Comparison of ENCODE assay signal across 8 cellular contexts in the genomic region with DNA sequence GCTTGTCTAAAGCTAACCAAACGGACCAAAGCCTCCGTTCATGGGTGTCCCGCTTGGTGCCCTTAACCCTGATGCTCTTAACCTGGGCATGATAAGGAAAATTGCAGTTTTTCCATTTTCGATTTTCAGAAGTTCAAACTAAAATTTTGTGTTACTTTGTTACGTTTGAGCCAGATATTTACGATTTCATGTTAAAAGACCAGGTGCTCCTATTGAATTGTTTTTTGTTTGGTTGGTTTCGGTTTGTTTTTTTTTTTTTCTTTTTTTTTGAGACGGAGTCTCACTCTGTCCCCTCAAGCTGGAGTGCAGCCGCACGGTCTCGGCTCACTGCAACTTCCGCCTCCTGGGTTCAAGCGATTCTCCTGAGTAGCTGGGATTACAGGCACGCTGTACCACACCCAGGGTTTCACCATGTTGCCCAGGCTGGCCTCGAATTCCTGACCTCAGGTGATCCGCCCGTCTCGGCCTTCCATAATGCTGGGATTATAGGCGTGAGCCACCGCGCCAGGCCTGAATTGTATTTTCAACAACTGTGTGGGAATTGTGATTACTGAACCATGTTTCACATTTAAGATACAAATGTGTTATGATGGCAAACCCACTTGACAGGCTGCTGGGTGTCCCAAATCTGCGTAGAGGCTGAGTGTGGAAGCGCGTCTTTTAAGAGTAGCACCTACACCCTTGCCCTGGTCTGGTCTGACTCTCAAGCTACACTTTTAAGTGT. TPM values are rescaled to one million over a fixed set of nuclear protein-coding genes. Genes with fewer than 3 reads are reported as not detected.
DNase-seq lines count a peak whose midpoint lies in the region; ATAC-seq, FAIRE-seq and TF ChIP-seq lines count a peak whose summit lies in the region.

No MANE protein-coding gene starts in this region.

- no peak overlapping the region for H2BK12ac ChIP-seq in mesenchymal stem cell (ENCODE audit: low read length in 2 of 2)

- H3K9ac ChIP-seq in K562 (ENCODE audit: insufficient read depth in 1 of 2, low read depth in 2 of 2, low read length in 2 of 2), result peak overlapping the region; percentile 82 to 90
- peak overlapping the region; percentile 91 for H3K9ac ChIP-seq in mesenchymal stem cell (ENCODE audit: low read length)

- ATAC-seq in left cardiac atrium, result no peak
- peak; percentile 73 for ATAC-seq in K562

- no peak for DNase-seq in left ventricle myocardium inferior
- no peak for DNase-seq in left cardiac atrium
- peak in 1 of 4 experiments; percentile 62 for DNase-seq in K562 (ENCODE audit: extremely low read depth in 1 of 4, low spot score in 3 of 4)
- DNase-seq in mesenchymal stem cell, result no peak
- no peak for DNase-seq in cerebellar nuclear complex (lab: John Stamatoyannopoulos, UW)
- DNase-seq in SKM-1 treated with dmso at 0.1 percent for 144 hours (lab: John Stamatoyannopoulos, UW; ENCODE audit: unreplicated experiment), result no peak
- DNase-seq in H54 (ENCODE audit: insufficient read length, low spot score), result no peak
- no peak for DNase-seq in stimulated activated CD4-positive, alpha-beta T cell treated with anti-CD3 and anti-CD28 coated beads, Interleukin-2, amount 100 ng/mL, for 24 hours

- 13% methylated on average over 24 of the region's 24 CpGs for WGBS in K562 (ENCODE audit: insufficient coverage, low coverage, missing lambda C conversion rate)
- 89% methylated on average over 24 of the region's 24 CpGs for WGBS in mesenchymal stem cell

- no peaks in the 10 kb centered on the region for H4K20me1 ChIP-seq in K562 (replicated peaks; ENCODE audit: control insufficient read depth, insufficient read depth, low read length)

- POLR2A ChIA-PET in K562 (lab: Yijun Ruan, JAX), result interaction anchor here (0.6 to 1.9 kb wide), 4 partner anchors 12 to 1745 kb away, joined by 3 to 7 read pairs (median 4); no protein-coding TSS in a partner anchor

- TF ChIP-seq CTCF in left ventricle myocardium inferior (IDR thresholded peaks at IDR 0.05; ENCODE audit: borderline replicate concordance), result no peak
- TF ChIP-seq CTCF in K562 (IDR thresholded peaks at IDR 0.05 in 2 of 3, conservative IDR thresholded peaks at IDR 0.05 in 1 of 3; ENCODE audit: insufficient read depth in 2 of 3, low read depth in 1 of 3, low read length in 3 of 3), result no peak

- H3K36me3 ChIP-seq in left ventricle myocardium inferior (no peaks in the 10 kb centered on the region), K562 (ENCODE audit: control insufficient read depth, insufficient read depth, low read length) (no peaks in the 10 kb centered on the region; the same call in 2 of the 3 replicates), mesenchymal stem cell (ENCODE audit: control insufficient read depth in 1 of 2, insufficient read depth in 2 of 2, low read depth in 1 of 2, low read length in 2 of 2) (no peaks in the 10 kb centered on the region)

- no peak for TF ChIP-seq EP300 in K562 (IDR thresholded peaks at IDR 0.05; ENCODE audit: low read length)

- peak overlapping the region; percentile 84 for H2AK5ac ChIP-seq in mesenchymal stem cell (ENCODE audit: low read length, severe bottlenecking)

- peak overlapping the region; percentile 94 to 99 for H3K18ac ChIP-seq in mesenchymal stem cell (ENCODE audit: low read depth in 1 of 2, low read length in 2 of 2)

- H3K14ac ChIP-seq in mesenchymal stem cell (ENCODE audit: low read length in 2 of 2), result no peak overlapping the region

- H3K79me1 ChIP-seq in mesenchymal stem cell (replicated peaks; ENCODE audit: low read length, poor library complexity, severe bottlenecking), result peaks cover 9% of the 10 kb centered on the region

- H3K4me1 ChIP-seq in left ventricle myocardium inferior (peaks cover 44% of the 10 kb centered on the region), K562 (replicated peaks in 1 of 2; ENCODE audit: control insufficient read depth in 2 of 2, insufficient read depth in 2 of 2, low read length in 2 of 2) (peaks cover 18 to 25% of the 10 kb centered on the region in 2 experiments), mesenchymal stem cell (ENCODE audit: control insufficient read depth, insufficient read depth, low read depth, low read length) (peaks cover 7% of the 10 kb centered on the region)

- no peak for TF ChIP-seq RAD21 in K562 (CRISPR knock-in tag; conservative IDR thresholded peaks at IDR 0.05 in 1 of 2, IDR thresholded peaks at IDR 0.05 in 1 of 2)

- FAIRE-seq in K562 (lab: Jason Lieb, UNC), result peak; percentile 48
- FAIRE-seq in H54 (lab: Jason Lieb, UNC), result no peak

- H3K27ac ChIP-seq in left ventricle myocardium inferior (replicated peaks), result peak overlapping the region; percentile 97
- peak overlapping the region; percentile 88 for H3K27ac ChIP-seq in K562 (ENCODE audit: extremely low read depth, low read depth, low read length)
- H3K27ac ChIP-seq in mesenchymal stem cell (ENCODE audit: low read length, poor library complexity, severe bottlenecking), result peak overlapping the region; percentile 99

- TSS peak; percentile 87 for BruUV-seq in K562 (replicated peaks; lab: Mats Ljungman, UMichigan)

- H3K9me3 ChIP-seq in left ventricle myocardium inferior (replicated peaks), result no peaks in the 10 kb centered on the region
- no peaks in the 10 kb centered on the region for H3K9me3 ChIP-seq in K562 (replicated peaks; ENCODE audit: control insufficient read depth, insufficient read depth, low read depth, low read length)
- H3K9me3 ChIP-seq in mesenchymal stem cell (ENCODE audit: control insufficient read depth, low read length), result no peaks in the 10 kb centered on the region

- CTCF ChIA-PET in K562 (lab: Yijun Ruan, JAX; ENCODE audit: low intra/inter-chr PET ratio), result no interaction called here

- TF ChIP-seq POLR2A in K562 (conservative IDR thresholded peaks at IDR 0.05) (no peak), H54 (IDR thresholded peaks at IDR 0.05; ENCODE audit: low read depth, low read length) (no peak)

- H3K4me2 ChIP-seq in K562 (ENCODE audit: insufficient read depth, low read length), result peak overlapping the region; percentile 77
- H3K4me2 ChIP-seq in mesenchymal stem cell (ENCODE audit: low read length, poor library complexity, severe bottlenecking), result peak overlapping the region; percentile 96

- H4K91ac ChIP-seq in mesenchymal stem cell (ENCODE audit: low read length), result peak overlapping the region; percentile 96

- no peak overlapping the region for H2BK5ac ChIP-seq in mesenchymal stem cell (ENCODE audit: low read depth, low read length, poor library complexity, severe bottlenecking)

- H3K9me1 ChIP-seq in K562 (ENCODE audit: control insufficient read depth, insufficient read depth, low read length), result no peaks in the 10 kb centered on the region

- H3K79me2 ChIP-seq in K562 (ENCODE audit: control insufficient read depth, insufficient read depth, low read length), result peaks cover 27% of the 10 kb centered on the region

- peak overlapping the region; percentile 90 for H3K4me3 ChIP-seq in left ventricle myocardium inferior
- peak overlapping the region; percentile 49 for H3K4me3 ChIP-seq in K562
- H3K4me3 ChIP-seq in mesenchymal stem cell (ENCODE audit: insufficient read depth in 1 of 2, low read depth in 1 of 2, low read length in 2 of 2), result peak overlapping the region; percentile 62 to 84

- peak overlapping the region; percentile 98 for H4K8ac ChIP-seq in mesenchymal stem cell (ENCODE audit: low read length)

- H3K27me3 ChIP-seq in left ventricle myocardium inferior (ENCODE audit: low read depth) (no peaks in the 10 kb centered on the region), K562 (ENCODE audit: control insufficient read depth in 2 of 2, insufficient read depth in 2 of 2, low read length in 2 of 2) (no peaks in the 10 kb centered on the region), mesenchymal stem cell (ENCODE audit: control insufficient read depth in 1 of 2, insufficient read depth in 1 of 2, low read length in 2 of 2) (no peaks in the 10 kb centered on the region)

- no peak overlapping the region for H3K23ac ChIP-seq in mesenchymal stem cell (ENCODE audit: low read length in 2 of 2)

- intact Hi-C loops in left ventricle myocardium inferior (cut with micrococcal nuclease), result no loop called here
- intact Hi-C loops in left cardiac atrium (cut with DNase I), result no loop called here
- intact Hi-C loops in K562 (cut with micrococcal nuclease), result no loop called here

- H2AFZ ChIP-seq in K562 (ENCODE audit: low read depth, low read length) (peak overlapping the region; percentile 96), mesenchymal stem cell (ENCODE audit: low read depth, low read length) (no peak overlapping the region)

- peak overlapping the region; percentile 73 for H2BK120ac ChIP-seq in mesenchymal stem cell (ENCODE audit: low read depth, low read length)

- in situ Hi-C loops in K562 (cut with MboI), result no loop called here

- H3K4ac ChIP-seq in mesenchymal stem cell (ENCODE audit: low read depth in 1 of 2, low read length in 2 of 2), result peak overlapping the region in 1 of 2 experiments; percentile 96

- no peak overlapping the region for H2BK15ac ChIP-seq in mesenchymal stem cell (ENCODE audit: low read depth, poor library complexity, severe bottlenecking)

RNA-seq across cellular contexts. Expression of a gene that starts 0.9 kb away (rescaled TPM):
- total RNA-seq in left ventricle myocardium inferior (113 TPM), left cardiac atrium (10 to 100 TPM; 72.7 to 81.6 TPM), K562 (2014; rRNA removed) (16.1 and 18.8 TPM in 2 replicates), K562 (2014; rRNA removed; fragmentation: Illumina TruSeq; extraction: Trizol) (35.9 and 41.8 TPM in 2 replicates), K562 (2015; rRNA removed; fragmentation: Illumina TruSeq; extraction: Trizol) (28.0 and 28.5 TPM in 2 replicates), K562 (2021) (20.3 and 20.9 TPM in 2 replicates)
- total RNA-seq in K562 (2011; cell fraction: chromatin; rRNA removed; ENCODE audit: low replicate concordance), result 42.1 and 95.4 TPM in 2 replicates
- 17.0 and 19.1 TPM in 2 replicates for total RNA-seq in K562 (2011; cell fraction: nucleolus; rRNA removed)
- 36.1 and 36.6 TPM in 2 replicates for total RNA-seq in K562 (2011; cell fraction: nucleoplasm; rRNA removed)
- polyA plus RNA-seq in K562 (2011; rRNA removed) (36.4 and 43.5 TPM in 2 replicates), K562 (2014; fragmentation: Illumina TruSeq; extraction: Trizol) (29.1 and 42.7 TPM in 2 replicates), K562 (2014; fragmentation: Nextera tagmentation; extraction: Ambion mirVana) (1 to 10 TPM; 3.7 to 7.1 TPM), K562 (2014; rRNA removed) (18.7 and 20.7 TPM in 2 replicates)
- polyA plus RNA-seq in K562 (2011; cell fraction: cytosol; rRNA removed), result 13.7 and 21.3 TPM in 2 replicates
- polyA plus RNA-seq in K562 (2011; cell fraction: nucleus; rRNA removed), result 49.1 and 49.4 TPM in 2 replicates
- 15.7 and 19.3 TPM in 2 replicates for polyA plus RNA-seq in K562 (2012)
- polyA minus RNA-seq in K562 (2011; rRNA and poly(A)+ RNA removed), result 59.8 and 62.6 TPM in 2 replicates
- 17.6 and 22.3 TPM in 2 replicates for polyA minus RNA-seq in K562 (2011; cell fraction: cytosol; rRNA and poly(A)+ RNA removed)
- polyA minus RNA-seq in K562 (2011; cell fraction: nucleus; rRNA and poly(A)+ RNA removed), result 12.4 and 28.3 TPM in 2 replicates
- 10.4 TPM for polyA plus RNA-seq in mesenchymal stem cell (2013, experiment 1 of 2)
- 11.0 TPM for polyA plus RNA-seq in mesenchymal stem cell (2013, experiment 2 of 2)

RNA-seq across cellular contexts. Expression of a gene that starts 28.4 kb away (rescaled TPM):
- total RNA-seq in left ventricle myocardium inferior, result not detected
- not detected for total RNA-seq in left cardiac atrium
- not detected in 2 replicates for total RNA-seq in K562 (2011; cell fraction: chromatin; rRNA removed; ENCODE audit: low replicate concordance)
- total RNA-seq in K562 (2011; cell fraction: nucleolus; rRNA removed), result not detected in 2 replicates
- total RNA-seq in K562 (2011; cell fraction: nucleoplasm; rRNA removed), result not detected in 2 replicates
- total RNA-seq in K562 (2014; rRNA removed), result not detected in 2 replicates
- total RNA-seq in K562 (2014; rRNA removed; fragmentation: Illumina TruSeq; extraction: Trizol), result not detected in 2 replicates
- total RNA-seq in K562 (2015; rRNA removed; fragmentation: Illumina TruSeq; extraction: Trizol), result not detected in 2 replicates
- not detected in 2 replicates for total RNA-seq in K562 (2021)
- not detected in 2 replicates for polyA plus RNA-seq in K562 (2011; rRNA removed)
- not detected in 2 replicates for polyA plus RNA-seq in K562 (2011; cell fraction: cytosol; rRNA removed)
- polyA plus RNA-seq in K562 (2011; cell fraction: nucleus; rRNA removed), result not detected in 2 replicates
- polyA plus RNA-seq in K562 (2012), result not detected in 2 replicates
- polyA plus RNA-seq in K562 (2014; fragmentation: Illumina TruSeq; extraction: Trizol), result not detected in 2 replicates
- not detected for polyA plus RNA-seq in K562 (2014; fragmentation: Nextera tagmentation; extraction: Ambion mirVana)
- not detected in 2 replicates for polyA plus RNA-seq in K562 (2014; rRNA removed)
- polyA minus RNA-seq in K562 (2011; rRNA and poly(A)+ RNA removed), result not detected in 2 replicates
- not detected in 2 replicates for polyA minus RNA-seq in K562 (2011; cell fraction: cytosol; rRNA and poly(A)+ RNA removed)
- not detected in 2 replicates for polyA minus RNA-seq in K562 (2011; cell fraction: nucleus; rRNA and poly(A)+ RNA removed)
- polyA plus RNA-seq in mesenchymal stem cell (2013, experiment 1 of 2), result not detected
- polyA plus RNA-seq in mesenchymal stem cell (2013, experiment 2 of 2), result not detected
